Comparison of ENCODE assay signal across 10 cellular contexts in the genomic region with DNA sequence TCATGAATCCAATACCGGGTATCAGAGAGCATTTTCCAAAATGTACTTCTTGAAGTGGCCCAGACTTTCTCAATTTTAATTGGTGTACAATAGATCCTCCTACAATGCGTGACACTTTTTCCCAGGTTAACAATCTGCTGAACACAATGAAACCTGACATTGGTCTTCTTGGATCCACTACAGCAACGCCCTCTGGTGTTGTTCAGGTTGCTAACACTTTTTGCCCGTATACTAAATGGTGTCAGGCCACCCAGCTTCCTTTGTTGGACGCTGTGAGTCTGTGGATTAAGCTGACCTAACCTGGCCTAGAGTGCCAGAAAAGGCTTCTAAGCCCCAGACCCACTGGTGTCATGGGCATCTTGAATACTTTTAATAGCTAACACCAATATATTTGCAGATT.
DNase-seq lines count a peak whose midpoint lies in the region; ATAC-seq and TF ChIP-seq lines count a peak whose summit lies in the region.
"Had no signal": no experiment of that assay in that cellular context is flagged by ENCODE, and none has a peak within 500 bp of the region (broad histone marks: within the 10 kb centered on the region; RNA-seq: fewer than 3 reads in every experiment).

No MANE protein-coding gene starts in this region.

- POLR2A ChIA-PET in Panc1 (lab: Charles Lee): no interaction called here

- no peaks in the 10 kb centered on the region for H3F3A ChIP-seq in GM23248 (ENCODE audit: insufficient read depth)

- TF ChIP-seq CTCF in Panc1 (IDR thresholded peaks at IDR 0.05) (peak; percentile 26; the same call in 1 of the 2 replicates), gastrocnemius medialis (IDR thresholded peaks at IDR 0.05 in 4 of 5, conservative IDR thresholded peaks at IDR 0.05 in 1 of 5) (no peak)

- no peak for TF ChIP-seq POLR2A in gastrocnemius medialis (IDR thresholded peaks at IDR 0.05)

- H3K9me3 ChIP-seq in GM23248 (ENCODE audit: low read depth) (peaks cover 6% of the 10 kb centered on the region), Panc1 (ENCODE audit: control insufficient read depth, insufficient read depth, low read depth, low read length) (no peaks in the 10 kb centered on the region), gastrocnemius medialis (no peaks in the 10 kb centered on the region)
- H3K9me3 ChIP-seq: pancreas had no signal

- no peaks in the 10 kb centered on the region for H3K36me3 ChIP-seq in GM23248 (ENCODE audit: low read depth)
- no peaks in the 10 kb centered on the region for H3K36me3 ChIP-seq in Panc1 (ENCODE audit: control insufficient read depth, insufficient read depth, low read length)
- H3K36me3 ChIP-seq in gastrocnemius medialis: no peaks in the 10 kb centered on the region
- H3K36me3 ChIP-seq: pancreas had no signal

- no TSS peak for BruUV-seq in Panc1 (replicated peaks; lab: Mats Ljungman, UMichigan)

- ATAC-seq in Panc1 (no peak), HG02870 (IDR thresholded peaks at IDR 0.05; ENCODE audit: unreplicated experiment) (no peak), gastrocnemius medialis (no peak), GM19324 (IDR thresholded peaks at IDR 0.05; ENCODE audit: low FRiP score, unreplicated experiment) (no peak)
- ATAC-seq: activated naive CD4-positive, alpha-beta T cell treated with anti-CD3 and anti-CD28 coated beads, Interleukin-2, amount 50 U/mL, for 72 hours had no signal

- H3K4me3 ChIP-seq in GM23248 (no peak overlapping the region), Panc1 (ENCODE audit: low read depth in 2 of 2, low read length in 2 of 2) (no peak overlapping the region), gastrocnemius medialis (no peak overlapping the region)
- H3K4me3 ChIP-seq: pancreas had no signal

- no peak overlapping the region for H2AFZ ChIP-seq in GM23248

- intact Hi-C loops in Panc1 (cut with micrococcal nuclease; ENCODE audit: unreplicated experiment) (no loop called here), gastrocnemius medialis (cut with DNase I; ENCODE audit: low total_unique reads) (no loop called here)

- H3K9ac ChIP-seq in GM23248: no peak overlapping the region

- CTCF ChIA-PET in Panc1 (lab: Charles Lee): no interaction called here

- no peaks in the 10 kb centered on the region for H3K4me1 ChIP-seq in GM23248 (ENCODE audit: insufficient read depth)
- no peaks in the 10 kb centered on the region for H3K4me1 ChIP-seq in Panc1 (ENCODE audit: control insufficient read depth, insufficient read depth, low read length)
- H3K4me1 ChIP-seq in gastrocnemius medialis: no peaks in the 10 kb centered on the region
- H3K4me1 ChIP-seq: pancreas had no signal

- H4K20me1 ChIP-seq in GM23248 (ENCODE audit: insufficient read depth): no peaks in the 10 kb centered on the region

- no peaks in the 10 kb centered on the region for H3K27me3 ChIP-seq in GM23248 (replicated peaks; ENCODE audit: insufficient read depth)
- H3K27me3 ChIP-seq in Panc1 (ENCODE audit: control insufficient read depth, insufficient read depth, low read length): no peaks in the 10 kb centered on the region
- H3K27me3 ChIP-seq in gastrocnemius medialis: no peaks in the 10 kb centered on the region
- H3K27me3 ChIP-seq: pancreas had no signal

- H3K27ac ChIP-seq in GM23248 (no peak overlapping the region), Panc1 (ENCODE audit: low read length) (no peak overlapping the region), gastrocnemius medialis (no peak overlapping the region)
- H3K27ac ChIP-seq: pancreas had no signal

- no peaks in the 10 kb centered on the region for H3K9me2 ChIP-seq in GM23248 (ENCODE audit: insufficient read depth)

- in situ Hi-C loops in GM23248 (cut with MboI): no loop called here
- in situ Hi-C loops in Panc1 (cut with HindIII; ENCODE audit: low pct_unique_long_range_greater_than_20kb, low sequenced_read_pairs): no loop called here
- in situ Hi-C loops in gastrocnemius medialis (cut with MboI; ENCODE audit: low sequenced_read_pairs in 4 of 4): no loop called here

- H3K79me2 ChIP-seq in GM23248 (ENCODE audit: insufficient read depth): no peaks in the 10 kb centered on the region

- no peak overlapping the region for H3K4me2 ChIP-seq in GM23248 (ENCODE audit: unreplicated experiment)

- WGBS in GM23248 (ENCODE audit: low coverage in 1 of 2, low lambda C conversion rate in 2 of 2, missing lambda C conversion rate in 2 of 2), 2 experiments: 35 to 36% methylated on average over 5 of the region's 5 CpGs

- DNase-seq in EL (peak; percentile 16), GM23248 (peak; percentile 23), Panc1 (ENCODE audit: low read depth, low spot score) (no peak), iPS DF 19.7 (ENCODE audit: low read depth, low spot score) (peak; percentile 25), gastrocnemius medialis (no peak), midbrain (lab: John Stamatoyannopoulos, UW) (no peak)
- DNase-seq: pancreas had no signal

Comparison
In these comparisons a context has a peak if more than half of its experiments do, and no peak if none do; other contexts are left out.
1. DNase-seq: peak in EL (single experiment), GM23248 (single experiment) and iPS DF 19.7 (single experiment); none in Panc1 (single experiment), gastrocnemius medialis (0 of 2) and midbrain (single experiment).